1 cellular context compared by ENCODE assay signal in genomic region chr1:65412256-65412983, GRCh38.
TF ChIP-seq lines count a peak whose summit lies in the region.

No MANE protein-coding gene starts in this region.

TF ChIP-seq in K562, 482 proteins besides CTCF, POLR2A, EP300 and RAD21 (continued from another document and continues in another):
- TF ChIP-seq ZBTB33 (CRISPR knock-in tag; IDR thresholded peaks at IDR 0.05) (no peak), ZNF584 (CRISPR knock-in tag; IDR thresholded peaks at IDR 0.05; ENCODE audit: low read depth) (peak; percentile 9; the same call in 1 of the 2 replicates), KAT7 (CRISPR knock-in tag; IDR thresholded peaks at IDR 0.05; ENCODE audit: borderline replicate concordance) (no peak; the same call in 1 of the 2 replicates), RBBP5 (IDR thresholded peaks at IDR 0.05; ENCODE audit: borderline replicate concordance, insufficient read depth, low read length, poor library complexity, severe bottlenecking) (peak; percentile 77), BCL6 (CRISPR knock-in tag; IDR thresholded peaks at IDR 0.05) (no peak), MTA1 (IDR thresholded peaks at IDR 0.05; ENCODE audit: borderline replicate concordance) (peak; percentile 85), ZNF121 (CRISPR knock-in tag; conservative IDR thresholded peaks at IDR 0.05) (no peak), CBFA2T2 (conservative IDR thresholded peaks at IDR 0.05) (peak; percentile 97), ARID3B (CRISPR knock-in tag; IDR thresholded peaks at IDR 0.05; ENCODE audit: borderline replicate concordance) (no peak), ZKSCAN1 (IDR thresholded peaks at IDR 0.05; ENCODE audit: low read depth, low read length) (no peak), MAZ (CRISPR knock-in tag; conservative IDR thresholded peaks at IDR 0.05 in 1 of 2, IDR thresholded peaks at IDR 0.05 in 1 of 2) (peak; percentile 69 to 84), JUN (IDR thresholded peaks at IDR 0.05; ENCODE audit: borderline replicate concordance, low read depth, low read length) (peak; percentile 88), JUN (CRISPR knock-in tag; IDR thresholded peaks at IDR 0.05; ENCODE audit: borderline replicate concordance) (no peak), POLR2AphosphoS2 (IDR thresholded peaks at IDR 0.05; ENCODE audit: low read length) (no peak), ZFP36 (IDR thresholded peaks at IDR 0.05; ENCODE audit: low read depth, low read length, partially characterized antibody) (no peak), MYC (IDR thresholded peaks at IDR 0.05; ENCODE audit: low read depth, low read length) (0 out of 2 replicates have a peak, but pooled peaks have one; percentile 49), MYC (CRISPR knock-in tag; IDR thresholded peaks at IDR 0.05; ENCODE audit: borderline replicate concordance, low read depth) (no peak), TCFL5 (CRISPR knock-in tag; conservative IDR thresholded peaks at IDR 0.05) (no peak), ESRRB (CRISPR knock-in tag; IDR thresholded peaks at IDR 0.05; ENCODE audit: borderline replicate concordance) (no peak), PRMT5 (CRISPR knock-in tag; IDR thresholded peaks at IDR 0.05) (no peak), ZBTB12 (CRISPR knock-in tag; IDR thresholded peaks at IDR 0.05) (no peak), ZNF143 (CRISPR knock-in tag; IDR thresholded peaks at IDR 0.05) (no peak), PHB2 (IDR thresholded peaks at IDR 0.05; ENCODE audit: low read depth) (peak; percentile 93), LARP7 (IDR thresholded peaks at IDR 0.05) (no peak), RBM15 (IDR thresholded peaks at IDR 0.05; ENCODE audit: insufficient read depth, low read length) (no peak), MED1 (CRISPR knock-in tag; IDR thresholded peaks at IDR 0.05; ENCODE audit: borderline replicate concordance) (no peak), MCM7 (IDR thresholded peaks at IDR 0.05) (no peak), ZC3H8 (IDR thresholded peaks at IDR 0.05) (no peak), MAFK (IDR thresholded peaks at IDR 0.05; ENCODE audit: low read length) (no peak), ZNF445 (CRISPR knock-in tag; IDR thresholded peaks at IDR 0.05; ENCODE audit: low read depth) (no peak), HNRNPLL (IDR thresholded peaks at IDR 0.05; ENCODE audit: low read depth, low read length, poor library complexity, severe bottlenecking) (no peak), ZNF583 (CRISPR knock-in tag; IDR thresholded peaks at IDR 0.05) (0 out of 2 replicates have a peak, but pooled peaks have one; percentile 32), RBM25 (IDR thresholded peaks at IDR 0.05; ENCODE audit: low read depth, low read length, severe bottlenecking) (no peak), MEF2D (tag; conservative IDR thresholded peaks at IDR 0.05; ENCODE audit: low read depth) (peak; percentile 87), TBL1XR1 (IDR thresholded peaks at IDR 0.05; ENCODE audit: low read length in 2 of 2) (peak; percentile 69 to 96; a peak in 3 of 4 replicates), NR1H2 (CRISPR knock-in tag; IDR thresholded peaks at IDR 0.05) (no peak), ZNF696 (CRISPR knock-in tag; conservative IDR thresholded peaks at IDR 0.05) (no peak), PYGO2 (tag; IDR thresholded peaks at IDR 0.05) (peak; percentile 92), TCF7L2 (IDR thresholded peaks at IDR 0.05; ENCODE audit: low read depth, low read length) (no peak), ZNF398 (CRISPR knock-in tag; IDR thresholded peaks at IDR 0.05) (no peak), SMARCB1 (IDR thresholded peaks at IDR 0.05; ENCODE audit: insufficient read length, low read depth) (no peak)
- TF ChIP-seq, protein P1, sequence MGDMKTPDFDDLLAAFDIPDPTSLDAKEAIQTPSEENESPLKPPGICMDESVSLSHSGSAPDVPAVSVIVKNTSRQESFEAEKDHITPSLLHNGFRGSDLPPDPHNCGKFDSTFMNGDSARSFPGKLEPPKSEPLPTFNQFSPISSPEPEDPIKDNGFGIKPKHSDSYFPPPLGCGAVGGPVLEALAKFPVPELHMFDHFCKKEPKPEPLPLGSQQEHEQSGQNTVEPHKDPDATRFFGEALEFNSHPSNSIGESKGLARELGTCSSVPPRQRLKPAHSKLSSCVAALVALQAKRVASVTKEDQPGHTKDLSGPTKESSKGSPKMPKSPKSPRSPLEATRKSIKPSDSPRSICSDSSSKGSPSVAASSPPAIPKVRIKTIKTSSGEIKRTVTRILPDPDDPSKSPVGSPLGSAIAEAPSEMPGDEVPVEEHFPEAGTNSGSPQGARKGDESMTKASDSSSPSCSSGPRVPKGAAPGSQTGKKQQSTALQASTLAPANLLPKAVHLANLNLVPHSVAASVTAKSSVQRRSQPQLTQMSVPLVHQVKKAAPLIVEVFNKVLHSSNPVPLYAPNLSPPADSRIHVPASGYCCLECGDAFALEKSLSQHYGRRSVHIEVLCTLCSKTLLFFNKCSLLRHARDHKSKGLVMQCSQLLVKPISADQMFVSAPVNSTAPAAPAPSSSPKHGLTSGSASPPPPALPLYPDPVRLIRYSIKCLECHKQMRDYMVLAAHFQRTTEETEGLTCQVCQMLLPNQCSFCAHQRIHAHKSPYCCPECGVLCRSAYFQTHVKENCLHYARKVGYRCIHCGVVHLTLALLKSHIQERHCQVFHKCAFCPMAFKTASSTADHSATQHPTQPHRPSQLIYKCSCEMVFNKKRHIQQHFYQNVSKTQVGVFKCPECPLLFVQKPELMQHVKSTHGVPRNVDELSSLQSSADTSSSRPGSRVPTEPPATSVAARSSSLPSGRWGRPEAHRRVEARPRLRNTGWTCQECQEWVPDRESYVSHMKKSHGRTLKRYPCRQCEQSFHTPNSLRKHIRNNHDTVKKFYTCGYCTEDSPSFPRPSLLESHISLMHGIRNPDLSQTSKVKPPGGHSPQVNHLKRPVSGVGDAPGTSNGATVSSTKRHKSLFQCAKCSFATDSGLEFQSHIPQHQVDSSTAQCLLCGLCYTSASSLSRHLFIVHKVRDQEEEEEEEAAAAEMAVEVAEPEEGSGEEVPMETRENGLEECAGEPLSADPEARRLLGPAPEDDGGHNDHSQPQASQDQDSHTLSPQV (IDR thresholded peaks at IDR 0.05): peak; percentile 82
- TF ChIP-seq, protein P2, sequence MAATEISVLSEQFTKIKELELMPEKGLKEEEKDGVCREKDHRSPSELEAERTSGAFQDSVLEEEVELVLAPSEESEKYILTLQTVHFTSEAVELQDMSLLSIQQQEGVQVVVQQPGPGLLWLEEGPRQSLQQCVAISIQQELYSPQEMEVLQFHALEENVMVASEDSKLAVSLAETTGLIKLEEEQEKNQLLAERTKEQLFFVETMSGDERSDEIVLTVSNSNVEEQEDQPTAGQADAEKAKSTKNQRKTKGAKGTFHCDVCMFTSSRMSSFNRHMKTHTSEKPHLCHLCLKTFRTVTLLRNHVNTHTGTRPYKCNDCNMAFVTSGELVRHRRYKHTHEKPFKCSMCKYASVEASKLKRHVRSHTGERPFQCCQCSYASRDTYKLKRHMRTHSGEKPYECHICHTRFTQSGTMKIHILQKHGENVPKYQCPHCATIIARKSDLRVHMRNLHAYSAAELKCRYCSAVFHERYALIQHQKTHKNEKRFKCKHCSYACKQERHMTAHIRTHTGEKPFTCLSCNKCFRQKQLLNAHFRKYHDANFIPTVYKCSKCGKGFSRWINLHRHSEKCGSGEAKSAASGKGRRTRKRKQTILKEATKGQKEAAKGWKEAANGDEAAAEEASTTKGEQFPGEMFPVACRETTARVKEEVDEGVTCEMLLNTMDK (IDR thresholded peaks at IDR 0.05; ENCODE audit: borderline replicate concordance, insufficient read depth, low read depth, low read length, poor library complexity, severe bottlenecking): no peak
- TF ChIP-seq, protein P3, sequence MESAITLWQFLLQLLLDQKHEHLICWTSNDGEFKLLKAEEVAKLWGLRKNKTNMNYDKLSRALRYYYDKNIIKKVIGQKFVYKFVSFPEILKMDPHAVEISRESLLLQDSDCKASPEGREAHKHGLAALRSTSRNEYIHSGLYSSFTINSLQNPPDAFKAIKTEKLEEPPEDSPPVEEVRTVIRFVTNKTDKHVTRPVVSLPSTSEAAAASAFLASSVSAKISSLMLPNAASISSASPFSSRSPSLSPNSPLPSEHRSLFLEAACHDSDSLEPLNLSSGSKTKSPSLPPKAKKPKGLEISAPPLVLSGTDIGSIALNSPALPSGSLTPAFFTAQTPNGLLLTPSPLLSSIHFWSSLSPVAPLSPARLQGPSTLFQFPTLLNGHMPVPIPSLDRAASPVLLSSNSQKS (CRISPR knock-in tag; IDR thresholded peaks at IDR 0.05): 0 out of 2 replicates have a peak, but pooled peaks have one; percentile 15
- TF ChIP-seq, protein P4, sequence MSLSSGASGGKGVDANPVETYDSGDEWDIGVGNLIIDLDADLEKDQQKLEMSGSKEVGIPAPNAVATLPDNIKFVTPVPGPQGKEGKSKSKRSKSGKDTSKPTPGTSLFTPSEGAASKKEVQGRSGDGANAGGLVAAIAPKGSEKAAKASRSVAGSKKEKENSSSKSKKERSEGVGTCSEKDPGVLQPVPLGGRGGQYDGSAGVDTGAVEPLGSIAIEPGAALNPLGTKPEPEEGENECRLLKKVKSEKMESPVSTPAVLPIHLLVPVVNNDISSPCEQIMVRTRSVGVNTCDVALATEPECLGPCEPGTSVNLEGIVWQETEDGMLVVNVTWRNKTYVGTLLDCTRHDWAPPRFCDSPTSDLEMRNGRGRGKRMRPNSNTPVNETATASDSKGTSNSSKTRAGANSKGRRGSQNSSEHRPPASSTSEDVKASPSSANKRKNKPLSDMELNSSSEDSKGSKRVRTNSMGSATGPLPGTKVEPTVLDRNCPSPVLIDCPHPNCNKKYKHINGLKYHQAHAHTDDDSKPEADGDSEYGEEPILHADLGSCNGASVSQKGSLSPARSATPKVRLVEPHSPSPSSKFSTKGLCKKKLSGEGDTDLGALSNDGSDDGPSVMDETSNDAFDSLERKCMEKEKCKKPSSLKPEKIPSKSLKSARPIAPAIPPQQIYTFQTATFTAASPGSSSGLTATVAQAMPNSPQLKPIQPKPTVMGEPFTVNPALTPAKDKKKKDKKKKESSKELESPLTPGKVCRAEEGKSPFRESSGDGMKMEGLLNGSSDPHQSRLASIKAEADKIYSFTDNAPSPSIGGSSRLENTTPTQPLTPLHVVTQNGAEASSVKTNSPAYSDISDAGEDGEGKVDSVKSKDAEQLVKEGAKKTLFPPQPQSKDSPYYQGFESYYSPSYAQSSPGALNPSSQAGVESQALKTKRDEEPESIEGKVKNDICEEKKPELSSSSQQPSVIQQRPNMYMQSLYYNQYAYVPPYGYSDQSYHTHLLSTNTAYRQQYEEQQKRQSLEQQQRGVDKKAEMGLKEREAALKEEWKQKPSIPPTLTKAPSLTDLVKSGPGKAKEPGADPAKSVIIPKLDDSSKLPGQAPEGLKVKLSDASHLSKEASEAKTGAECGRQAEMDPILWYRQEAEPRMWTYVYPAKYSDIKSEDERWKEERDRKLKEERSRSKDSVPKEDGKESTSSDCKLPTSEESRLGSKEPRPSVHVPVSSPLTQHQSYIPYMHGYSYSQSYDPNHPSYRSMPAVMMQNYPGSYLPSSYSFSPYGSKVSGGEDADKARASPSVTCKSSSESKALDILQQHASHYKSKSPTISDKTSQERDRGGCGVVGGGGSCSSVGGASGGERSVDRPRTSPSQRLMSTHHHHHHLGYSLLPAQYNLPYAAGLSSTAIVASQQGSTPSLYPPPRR (CRISPR knock-in tag; IDR thresholded peaks at IDR 0.05; ENCODE audit: borderline replicate concordance): peak; percentile 65; the same call in 1 of the 2 replicates
